In the genomic region with DNA sequence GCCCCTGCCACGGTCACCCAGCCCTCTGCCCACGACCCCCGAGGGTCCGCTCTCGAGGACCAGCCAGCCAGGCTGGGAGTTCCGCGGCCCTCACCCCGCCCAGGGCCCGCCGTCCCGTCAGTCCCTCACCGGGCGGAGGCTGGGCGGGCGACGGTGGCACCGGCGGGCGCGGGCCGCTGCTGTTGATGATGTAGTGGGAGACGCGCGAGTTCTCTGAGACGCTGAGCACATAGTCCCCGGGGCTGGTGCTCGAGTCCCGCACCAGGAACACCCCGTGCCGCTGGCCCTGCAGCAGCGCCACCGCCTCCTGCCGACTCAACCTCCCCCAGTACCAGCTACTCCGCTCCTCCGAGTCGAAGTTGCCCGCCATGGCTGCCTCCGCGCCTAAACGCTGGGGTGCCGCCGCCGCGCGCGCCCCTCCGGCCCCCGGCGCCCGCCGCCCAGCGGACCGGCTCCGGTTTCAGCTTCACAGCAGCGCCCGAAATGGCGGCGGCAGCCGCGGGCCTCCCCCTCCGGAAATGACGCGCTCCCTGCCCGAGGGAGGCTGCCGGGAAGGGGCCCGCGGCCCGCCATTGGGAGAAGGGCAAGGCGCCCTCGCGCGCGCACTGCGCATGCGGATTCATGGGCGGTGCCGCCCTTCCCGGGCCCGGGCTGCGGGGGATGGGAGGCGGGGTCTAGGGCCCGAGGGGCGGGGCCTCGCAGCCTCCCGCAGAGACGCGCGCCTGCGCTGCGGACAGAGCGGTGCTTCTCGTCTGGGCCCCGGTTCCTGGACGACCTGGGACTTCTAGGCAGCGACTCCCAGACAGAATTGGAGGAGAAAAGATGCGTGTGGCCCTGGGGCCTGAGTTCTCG, we compare ENCODE assay signal across 1 cellular context.
TF ChIP-seq lines count a peak whose summit lies in the region.

Gene CRK, minus strand, starts transcription at position 485 of the 852 bp plus-strand sequence. Its CDS starts 115 bp downstream, at position 370.

TF ChIP-seq in WTC11, 78 proteins besides CTCF, POLR2A, EP300 and RAD21 (continued from another document):
- TF ChIP-seq, protein P1, sequence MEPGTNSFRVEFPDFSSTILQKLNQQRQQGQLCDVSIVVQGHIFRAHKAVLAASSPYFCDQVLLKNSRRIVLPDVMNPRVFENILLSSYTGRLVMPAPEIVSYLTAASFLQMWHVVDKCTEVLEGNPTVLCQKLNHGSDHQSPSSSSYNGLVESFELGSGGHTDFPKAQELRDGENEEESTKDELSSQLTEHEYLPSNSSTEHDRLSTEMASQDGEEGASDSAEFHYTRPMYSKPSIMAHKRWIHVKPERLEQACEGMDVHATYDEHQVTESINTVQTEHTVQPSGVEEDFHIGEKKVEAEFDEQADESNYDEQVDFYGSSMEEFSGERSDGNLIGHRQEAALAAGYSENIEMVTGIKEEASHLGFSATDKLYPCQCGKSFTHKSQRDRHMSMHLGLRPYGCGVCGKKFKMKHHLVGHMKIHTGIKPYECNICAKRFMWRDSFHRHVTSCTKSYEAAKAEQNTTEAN (CRISPR knock-in tag; IDR thresholded peaks at IDR 0.05), result 0 out of 2 replicates have a peak, but pooled peaks have one; percentile 33
- TF ChIP-seq, protein P2, sequence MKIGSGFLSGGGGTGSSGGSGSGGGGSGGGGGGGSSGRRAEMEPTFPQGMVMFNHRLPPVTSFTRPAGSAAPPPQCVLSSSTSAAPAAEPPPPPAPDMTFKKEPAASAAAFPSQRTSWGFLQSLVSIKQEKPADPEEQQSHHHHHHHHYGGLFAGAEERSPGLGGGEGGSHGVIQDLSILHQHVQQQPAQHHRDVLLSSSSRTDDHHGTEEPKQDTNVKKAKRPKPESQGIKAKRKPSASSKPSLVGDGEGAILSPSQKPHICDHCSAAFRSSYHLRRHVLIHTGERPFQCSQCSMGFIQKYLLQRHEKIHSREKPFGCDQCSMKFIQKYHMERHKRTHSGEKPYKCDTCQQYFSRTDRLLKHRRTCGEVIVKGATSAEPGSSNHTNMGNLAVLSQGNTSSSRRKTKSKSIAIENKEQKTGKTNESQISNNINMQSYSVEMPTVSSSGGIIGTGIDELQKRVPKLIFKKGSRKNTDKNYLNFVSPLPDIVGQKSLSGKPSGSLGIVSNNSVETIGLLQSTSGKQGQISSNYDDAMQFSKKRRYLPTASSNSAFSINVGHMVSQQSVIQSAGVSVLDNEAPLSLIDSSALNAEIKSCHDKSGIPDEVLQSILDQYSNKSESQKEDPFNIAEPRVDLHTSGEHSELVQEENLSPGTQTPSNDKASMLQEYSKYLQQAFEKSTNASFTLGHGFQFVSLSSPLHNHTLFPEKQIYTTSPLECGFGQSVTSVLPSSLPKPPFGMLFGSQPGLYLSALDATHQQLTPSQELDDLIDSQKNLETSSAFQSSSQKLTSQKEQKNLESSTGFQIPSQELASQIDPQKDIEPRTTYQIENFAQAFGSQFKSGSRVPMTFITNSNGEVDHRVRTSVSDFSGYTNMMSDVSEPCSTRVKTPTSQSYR (CRISPR knock-in tag; IDR thresholded peaks at IDR 0.05), result 0 out of 2 replicates have a peak, but pooled peaks have one; percentile 36
- TF ChIP-seq ZBTB21 (CRISPR knock-in tag; IDR thresholded peaks at IDR 0.05; ENCODE audit: borderline replicate concordance) (no peak), STAT6 (CRISPR knock-in tag; conservative IDR thresholded peaks at IDR 0.05; ENCODE audit: low read depth) (peak; percentile 67; the same call in 1 of the 2 replicates), ATF6 (CRISPR knock-in tag; IDR thresholded peaks at IDR 0.05) (no peak), CREM (CRISPR knock-in tag; IDR thresholded peaks at IDR 0.05) (peak; percentile 96), ETV6 (CRISPR knock-in tag; IDR thresholded peaks at IDR 0.05) (peak; percentile 48; the same call in 1 of the 2 replicates), USF2 (CRISPR knock-in tag; IDR thresholded peaks at IDR 0.05) (no peak), ZNF232 (CRISPR knock-in tag; IDR thresholded peaks at IDR 0.05) (peak; percentile 59; the same call in 1 of the 2 replicates), FOXP1 (CRISPR knock-in tag; IDR thresholded peaks at IDR 0.05; ENCODE audit: borderline replicate concordance) (peak; percentile 76), FOXK1 (CRISPR knock-in tag; IDR thresholded peaks at IDR 0.05) (peak; percentile 63; the same call in 1 of the 2 replicates)
- TF ChIP-seq, protein P3, sequence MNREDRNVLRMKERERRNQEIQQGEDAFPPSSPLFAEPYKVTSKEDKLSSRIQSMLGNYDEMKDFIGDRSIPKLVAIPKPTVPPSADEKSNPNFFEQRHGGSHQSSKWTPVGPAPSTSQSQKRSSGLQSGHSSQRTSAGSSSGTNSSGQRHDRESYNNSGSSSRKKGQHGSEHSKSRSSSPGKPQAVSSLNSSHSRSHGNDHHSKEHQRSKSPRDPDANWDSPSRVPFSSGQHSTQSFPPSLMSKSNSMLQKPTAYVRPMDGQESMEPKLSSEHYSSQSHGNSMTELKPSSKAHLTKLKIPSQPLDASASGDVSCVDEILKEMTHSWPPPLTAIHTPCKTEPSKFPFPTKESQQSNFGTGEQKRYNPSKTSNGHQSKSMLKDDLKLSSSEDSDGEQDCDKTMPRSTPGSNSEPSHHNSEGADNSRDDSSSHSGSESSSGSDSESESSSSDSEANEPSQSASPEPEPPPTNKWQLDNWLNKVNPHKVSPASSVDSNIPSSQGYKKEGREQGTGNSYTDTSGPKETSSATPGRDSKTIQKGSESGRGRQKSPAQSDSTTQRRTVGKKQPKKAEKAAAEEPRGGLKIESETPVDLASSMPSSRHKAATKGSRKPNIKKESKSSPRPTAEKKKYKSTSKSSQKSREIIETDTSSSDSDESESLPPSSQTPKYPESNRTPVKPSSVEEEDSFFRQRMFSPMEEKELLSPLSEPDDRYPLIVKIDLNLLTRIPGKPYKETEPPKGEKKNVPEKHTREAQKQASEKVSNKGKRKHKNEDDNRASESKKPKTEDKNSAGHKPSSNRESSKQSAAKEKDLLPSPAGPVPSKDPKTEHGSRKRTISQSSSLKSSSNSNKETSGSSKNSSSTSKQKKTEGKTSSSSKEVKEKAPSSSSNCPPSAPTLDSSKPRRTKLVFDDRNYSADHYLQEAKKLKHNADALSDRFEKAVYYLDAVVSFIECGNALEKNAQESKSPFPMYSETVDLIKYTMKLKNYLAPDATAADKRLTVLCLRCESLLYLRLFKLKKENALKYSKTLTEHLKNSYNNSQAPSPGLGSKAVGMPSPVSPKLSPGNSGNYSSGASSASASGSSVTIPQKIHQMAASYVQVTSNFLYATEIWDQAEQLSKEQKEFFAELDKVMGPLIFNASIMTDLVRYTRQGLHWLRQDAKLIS (CRISPR knock-in tag; IDR thresholded peaks at IDR 0.05; ENCODE audit: borderline replicate concordance), result 0 out of 2 replicates have a peak, but pooled peaks have one; percentile 58
- TF ChIP-seq, protein P4, sequence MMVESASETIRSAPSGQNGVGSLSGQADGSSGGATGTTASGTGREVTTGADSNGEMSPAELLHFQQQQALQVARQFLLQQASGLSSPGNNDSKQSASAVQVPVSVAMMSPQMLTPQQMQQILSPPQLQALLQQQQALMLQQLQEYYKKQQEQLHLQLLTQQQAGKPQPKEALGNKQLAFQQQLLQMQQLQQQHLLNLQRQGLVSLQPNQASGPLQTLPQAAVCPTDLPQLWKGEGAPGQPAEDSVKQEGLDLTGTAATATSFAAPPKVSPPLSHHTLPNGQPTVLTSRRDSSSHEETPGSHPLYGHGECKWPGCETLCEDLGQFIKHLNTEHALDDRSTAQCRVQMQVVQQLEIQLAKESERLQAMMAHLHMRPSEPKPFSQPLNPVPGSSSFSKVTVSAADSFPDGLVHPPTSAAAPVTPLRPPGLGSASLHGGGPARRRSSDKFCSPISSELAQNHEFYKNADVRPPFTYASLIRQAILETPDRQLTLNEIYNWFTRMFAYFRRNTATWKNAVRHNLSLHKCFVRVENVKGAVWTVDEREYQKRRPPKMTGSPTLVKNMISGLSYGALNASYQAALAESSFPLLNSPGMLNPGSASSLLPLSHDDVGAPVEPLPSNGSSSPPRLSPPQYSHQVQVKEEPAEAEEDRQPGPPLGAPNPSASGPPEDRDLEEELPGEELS (CRISPR knock-in tag; IDR thresholded peaks at IDR 0.05), result peak; percentile 86
